Comparison of ENCODE assay signal across 18 cellular contexts in the genomic region with DNA sequence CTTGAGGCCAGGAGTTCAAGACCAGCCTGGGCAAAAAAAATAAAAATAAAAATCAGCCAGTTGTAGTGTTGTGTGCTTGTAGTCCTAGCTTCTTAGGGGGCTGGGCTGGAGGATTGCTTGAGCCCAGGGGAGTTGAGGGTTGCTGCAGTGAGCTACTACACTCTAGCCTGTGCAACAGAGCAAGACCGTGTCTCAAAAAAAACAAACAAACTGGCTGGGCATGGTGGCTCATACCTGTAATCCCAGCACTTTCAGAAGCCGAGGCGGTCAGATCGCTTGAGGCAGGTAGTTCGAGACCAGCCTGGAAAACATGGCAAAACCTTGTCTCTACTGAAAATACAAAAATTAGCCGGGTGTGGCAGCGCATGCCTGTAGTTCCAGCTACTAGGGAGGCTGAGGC. TPM values are rescaled to one million over a fixed set of nuclear protein-coding genes. Genes with fewer than 3 reads are reported as not detected.
A peak's percentile ranks its signal among the peaks of the same experiment; 100 is the strongest.
DNase-seq lines count a peak whose midpoint lies in the region; ATAC-seq, FAIRE-seq and TF ChIP-seq lines count a peak whose summit lies in the region.
"Had no signal": no experiment of that assay in that cellular context is flagged by ENCODE, and none has a peak within 500 bp of the region (broad histone marks: within the 10 kb centered on the region; RNA-seq: fewer than 3 reads in every experiment).

No MANE protein-coding gene starts in this region.

- CTCF ChIA-PET in activated CD4-positive, alpha-beta T cell treated with anti-CD3 and anti-CD28 coated beads for 36 hours (lab: Charles Lee), result interaction anchor here (1.0 to 1.7 kb wide), 2 partner anchors 8 to 68 kb away, joined by 4 to 6 read pairs; no protein-coding TSS in a partner anchor

- no peaks in the 10 kb centered on the region for H3K27me3 ChIP-seq in esophagus muscularis mucosa
- H3K27me3 ChIP-seq: breast epithelium had no signal

- DNase-seq in GM18507 (ENCODE audit: extremely low spot score, insufficient read length, low read depth) (no peak), esophagus muscularis mucosa (ENCODE audit: extremely low spot score) (no peak), progenitor cell of endocrine pancreas (ENCODE audit: low spot score, unreplicated experiment) (no peak), NCI-H510A (lab: John Stamatoyannopoulos, UW) (no peak), occipital lobe (lab: John Stamatoyannopoulos, UW) (no peak), DMS79 treated with DMSO at 0.1 percent for 48 hours (lab: John Stamatoyannopoulos, UW) (no peak)
- no peak for DNase-seq in activated CD4-positive, alpha-beta T cell treated with anti-CD3 and anti-CD28 coated beads for 36 hours
- DNase-seq: ACHN; activated CD8-positive, alpha-beta memory T cell treated with anti-CD3 and anti-CD28 coated beads for 24 hours; activated T-cell treated with anti-CD3 and anti-CD28 coated beads, Interleukin-2, amount 50 U/mL, for 72 hours; foreskin fibroblast; HFFc6; hypothalamus; MM.1S; NCI-H82; stimulated activated naive B cell treated with anti-CD40 and anti-IgM and Interleukin-4, amounts not matched to agents 10 μg/mL and 1 μg/mL and 100 μg/mL, for 72 hours had no signal

- H3K4me3 ChIP-seq in esophagus muscularis mucosa, result no peak overlapping the region
- H3K4me3 ChIP-seq: breast epithelium had no signal

- no peaks in the 10 kb centered on the region for H3K9me3 ChIP-seq in esophagus muscularis mucosa
- H3K9me3 ChIP-seq: breast epithelium had no signal

- H3K4me1 ChIP-seq in esophagus muscularis mucosa, result peaks cover 13 to 26% (median 22%) of the 10 kb centered on the region in 4 donors

- no peak overlapping the region for H3K4me3 Mint-ChIP-seq in progenitor cell of endocrine pancreas (ENCODE audit: low read depth)
- no peak overlapping the region for H3K4me3 Mint-ChIP-seq in activated CD4-positive, alpha-beta T cell treated with anti-CD3 and anti-CD28 coated beads for 36 hours
- H3K4me3 Mint-ChIP-seq: activated T-cell treated with anti-CD3 and anti-CD28 coated beads, Interleukin-2, amount 50 U/mL, for 72 hours; HFFc6; stimulated activated naive B cell treated with anti-CD40 and anti-IgM and Interleukin-4, amounts not matched to agents 10 μg/mL and 1 μg/mL and 100 μg/mL, for 72 hours had no signal

- H3K36me3 Mint-ChIP-seq in progenitor cell of endocrine pancreas (ENCODE audit: insufficient read depth), result peaks cover 2% of the 10 kb centered on the region
- H3K36me3 Mint-ChIP-seq in activated CD4-positive, alpha-beta T cell treated with anti-CD3 and anti-CD28 coated beads for 36 hours (ENCODE audit: low read depth), result no peaks in the 10 kb centered on the region

- FAIRE-seq in GM18507 (lab: Jason Lieb, UNC), result peak; percentile 82

- peak overlapping the region; percentile 89 for H3K27ac Mint-ChIP-seq in progenitor cell of endocrine pancreas
- no peak overlapping the region for H3K27ac Mint-ChIP-seq in activated CD4-positive, alpha-beta T cell treated with anti-CD3 and anti-CD28 coated beads for 36 hours
- H3K27ac Mint-ChIP-seq: activated T-cell treated with anti-CD3 and anti-CD28 coated beads, Interleukin-2, amount 50 U/mL, for 72 hours; HFFc6; stimulated activated naive B cell treated with anti-CD40 and anti-IgM and Interleukin-4, amounts not matched to agents 10 μg/mL and 1 μg/mL and 100 μg/mL, for 72 hours had no signal

- TF ChIP-seq POLR2A in esophagus muscularis mucosa (IDR thresholded peaks at IDR 0.05; ENCODE audit: low read depth), result no peak

- H3K4me1 Mint-ChIP-seq in progenitor cell of endocrine pancreas (ENCODE audit: low read depth), result peaks cover 50% of the 10 kb centered on the region
- H3K4me1 Mint-ChIP-seq in activated CD4-positive, alpha-beta T cell treated with anti-CD3 and anti-CD28 coated beads for 36 hours, result peaks cover 49% of the 10 kb centered on the region

- intact Hi-C loops in esophagus muscularis mucosa (cut with DNase I), result no loop called here
- intact Hi-C loops in activated CD4-positive, alpha-beta T cell treated with anti-CD3 and anti-CD28 coated beads for 36 hours (cut with DNase I, micrococcal nuclease), result loop anchor here (10.0 kb wide), 2 partner anchors 475 to 1195 kb away; a partner anchor contains a TSS

- POLR2A ChIA-PET in activated CD4-positive, alpha-beta T cell treated with anti-CD3 and anti-CD28 coated beads for 36 hours (lab: Charles Lee), result no interaction called here

- WGBS in esophagus muscularis mucosa, result 89% methylated on average over 7 of the region's 7 CpGs

- peaks cover 3% of the 10 kb centered on the region for H3K9me3 Mint-ChIP-seq in progenitor cell of endocrine pancreas (ENCODE audit: low read depth)
- H3K9me3 Mint-ChIP-seq in activated CD4-positive, alpha-beta T cell treated with anti-CD3 and anti-CD28 coated beads for 36 hours (ENCODE audit: low read depth), result no peaks in the 10 kb centered on the region
- H3K9me3 Mint-ChIP-seq: activated T-cell treated with anti-CD3 and anti-CD28 coated beads, Interleukin-2, amount 50 U/mL, for 72 hours; HFFc6; stimulated activated naive B cell treated with anti-CD40 and anti-IgM and Interleukin-4, amounts not matched to agents 10 μg/mL and 1 μg/mL and 100 μg/mL, for 72 hours had no signal

- TF ChIP-seq EP300 in esophagus muscularis mucosa (IDR thresholded peaks at IDR 0.05), result no peak

- H3K27me3 Mint-ChIP-seq in progenitor cell of endocrine pancreas, result no peaks in the 10 kb centered on the region
- H3K27me3 Mint-ChIP-seq in activated CD4-positive, alpha-beta T cell treated with anti-CD3 and anti-CD28 coated beads for 36 hours, result no peaks in the 10 kb centered on the region
- H3K27me3 Mint-ChIP-seq: stimulated activated naive B cell treated with anti-CD40 and anti-IgM and Interleukin-4, amounts not matched to agents 10 μg/mL and 1 μg/mL and 100 μg/mL, for 72 hours had no signal

- no peak for TF ChIP-seq CTCF in 22Rv1 (IDR thresholded peaks at IDR 0.05)
- TF ChIP-seq CTCF in esophagus muscularis mucosa (IDR thresholded peaks at IDR 0.05), result no peak
- TF ChIP-seq CTCF in progenitor cell of endocrine pancreas (IDR thresholded peaks at IDR 0.05; ENCODE audit: unreplicated experiment), result no peak

- no peaks in the 10 kb centered on the region for H3K36me3 ChIP-seq in esophagus muscularis mucosa
- H3K36me3 ChIP-seq: breast epithelium had no signal

- peak overlapping the region; percentile 65; the same call in 1 of the 2 replicates for H3K27ac ChIP-seq in 22Rv1
- peak overlapping the region in 3 of 4 donors; percentile 25 to 44 (median 37) for H3K27ac ChIP-seq in esophagus muscularis mucosa (replicated peaks in 1 of 4)

- ATAC-seq in activated CD4-positive, alpha-beta T cell treated with anti-CD3 and anti-CD28 coated beads for 36 hours, result no peak
- ATAC-seq: activated T-cell treated with anti-CD3 and anti-CD28 coated beads, Interleukin-2, amount 50 U/mL, for 72 hours; stimulated activated naive B cell treated with anti-CD40 and anti-IgM and Interleukin-4, amounts not matched to agents 10 μg/mL and 1 μg/mL and 100 μg/mL, for 72 hours had no signal

RNA-seq across cellular contexts. Expression of a gene that starts 4.9 kb away (rescaled TPM):
- 10 to 100 TPM in 3 of 4 donors, 1 to 10 TPM in 1; 9.1 to 16.2 (median 12.4) TPM for total RNA-seq in esophagus muscularis mucosa
- total RNA-seq in progenitor cell of endocrine pancreas, result 31.2 and 36.3 TPM in 2 replicates
- total RNA-seq in occipital lobe, result 2.8 TPM
- 100 to 1,000 TPM; 299 to 639 TPM for total RNA-seq in activated CD4-positive, alpha-beta T cell treated with anti-CD3 and anti-CD28 coated beads for 36 hours

RNA-seq across cellular contexts. Expression of a gene that starts 19.9 kb away (rescaled TPM):
- total RNA-seq in esophagus muscularis mucosa (1 to 10 TPM; 2.1 to 8.1 (median 4.8) TPM), progenitor cell of endocrine pancreas (43.5 and 45.9 TPM in 2 replicates), occipital lobe (17.5 TPM)
- total RNA-seq in activated CD4-positive, alpha-beta T cell treated with anti-CD3 and anti-CD28 coated beads for 36 hours, result 10 to 100 TPM; 24.0 to 39.4 TPM

RNA-seq across cellular contexts. Expression of a gene that starts 47.9 kb away (rescaled TPM):
- total RNA-seq in esophagus muscularis mucosa, result 1 to 10 TPM; 1.7 to 2.6 (median 2.1) TPM
- total RNA-seq in progenitor cell of endocrine pancreas, result 16.0 and 18.5 TPM in 2 replicates
- total RNA-seq in occipital lobe, result 6.1 TPM
- total RNA-seq in activated CD4-positive, alpha-beta T cell treated with anti-CD3 and anti-CD28 coated beads for 36 hours, result 1 to 10 TPM in 1 of 2 experiments, under 1 TPM in 1; 0.63 to 1.2 TPM
